Comparison of ENCODE assay signal across 19 cellular contexts in genomic region chr4:74658114-74658513, GRCh38.
"Had no signal": no experiment of that assay in that cellular context is flagged by ENCODE, and none has a peak within 500 bp of the region (broad histone marks: within the 10 kb centered on the region; RNA-seq: fewer than 3 reads in every experiment).

No MANE protein-coding gene starts in this region.

- FAIRE-seq: frontal cortex had no signal

- H3K9me3 ChIP-seq: sigmoid colon, vagina had no signal

- H3K4me3 ChIP-seq: lung, sigmoid colon, vagina had no signal

- H3K36me3 ChIP-seq: brain microvascular endothelial cell, sigmoid colon, vagina had no signal

- H3K27ac ChIP-seq: brain microvascular endothelial cell, sigmoid colon, vagina had no signal

- ATAC-seq: activated T-cell treated with anti-CD3 and anti-CD28 coated beads, Interleukin-2, amount 50 U/mL, for 72 hours; left colon had no signal

- DNase-seq: activated B cell treated with CpG ODN at 0.5 μM for 24 hours; activated CD4-positive, alpha-beta T cell treated with anti-CD3 and anti-CD28 coated beads, Interleukin-2, amount 10 ng/mL, durations not matched to agents 24 days and 14 days; activated CD8-positive, alpha-beta memory T cell treated with anti-CD3 and anti-CD28 coated beads, Interleukin-2, amount 50 U/mL, for 48 hours; activated gamma-delta T cell treated with Interleukin-2 at 50 U/mL for 16 hours; activated naive CD8-positive, alpha-beta T cell treated with anti-CD3 and anti-CD28 coated beads for 36 hours; activated T-cell treated with anti-CD3 and anti-CD28 coated beads, Interleukin-2, amount 50 U/mL, for 72 hours; anterior cingulate cortex; brain microvascular endothelial cell; cortex of kidney; effector CD8-positive, alpha-beta T cell; head of caudate nucleus; left colon; midbrain; sigmoid colon; stimulated activated CD4-positive, alpha-beta T cell treated with anti-CD3 and anti-CD28 coated beads, Interleukin-12 subunit alpha, Interleukin-12 subunit beta, amount 100 ng/mL, for 4 hours; stimulated activated CD4-positive, alpha-beta T cell treated with anti-CD3 and anti-CD28 coated beads, Interleukin-2, amount 100 ng/mL, for 24 hours had no signal

- H3K27me3 ChIP-seq: brain microvascular endothelial cell, sigmoid colon, vagina had no signal
